23 cellular contexts compared by ENCODE assay signal in the genomic region with DNA sequence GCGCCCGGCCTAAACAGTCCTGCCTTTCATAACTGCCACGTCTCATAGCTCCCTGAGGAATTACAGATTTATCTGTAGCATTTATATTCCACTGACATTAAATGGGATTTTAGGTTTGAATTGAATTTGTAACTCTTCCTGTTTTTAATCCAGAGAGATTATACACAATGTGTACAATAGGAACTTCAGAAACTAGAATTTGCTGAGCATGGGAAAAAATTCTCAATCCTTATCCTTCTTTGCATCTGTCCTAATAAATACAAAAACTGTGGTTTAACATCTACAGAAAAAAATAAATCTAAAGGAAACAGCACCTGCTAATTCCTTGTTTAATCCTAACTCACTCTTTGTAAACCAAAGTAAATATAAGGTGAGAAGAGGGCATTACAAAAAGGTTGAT.
"Had no signal": no experiment of that assay in that cellular context is flagged by ENCODE, and none has a peak within 500 bp of the region (broad histone marks: within the 10 kb centered on the region; RNA-seq: fewer than 3 reads in every experiment).

No MANE protein-coding gene starts in this region.

- H3K9me3 Mint-ChIP-seq: activated B cell treated with CpG ODN at 0.5 μM for 24 hours; activated naive CD4-positive, alpha-beta T cell treated with anti-CD3 and anti-CD28 coated beads, Interleukin-2, amount 50 U/mL, for 72 hours; stimulated activated effector memory CD8-positive, alpha-beta T cell treated with anti-CD3 and anti-CD28 coated beads, Interleukin-12 subunit alpha, Interleukin-12 subunit beta, amount 100 ng/mL, for 72 hours had no signal

- H3K4me3 Mint-ChIP-seq: activated B cell treated with CpG ODN at 0.5 μM for 24 hours; stimulated activated effector memory CD8-positive, alpha-beta T cell treated with anti-CD3 and anti-CD28 coated beads, Interleukin-12 subunit alpha, Interleukin-12 subunit beta, amount 100 ng/mL, for 72 hours had no signal

- H3K9me3 ChIP-seq: lower lobe of right lung, stomach, suprapubic skin, tibial nerve had no signal

- ATAC-seq: activated naive CD4-positive, alpha-beta T cell treated with anti-CD3 and anti-CD28 coated beads, Interleukin-2, amount 50 U/mL, for 72 hours; foreskin keratinocyte; lower lobe of right lung; sciatic nerve; stimulated activated effector memory CD8-positive, alpha-beta T cell treated with anti-CD3 and anti-CD28 coated beads, Interleukin-12 subunit alpha, Interleukin-12 subunit beta, amount 100 ng/mL, for 72 hours had no signal

- H3K27ac Mint-ChIP-seq: activated B cell treated with CpG ODN at 0.5 μM for 24 hours; activated naive CD4-positive, alpha-beta T cell treated with anti-CD3 and anti-CD28 coated beads, Interleukin-2, amount 50 U/mL, for 72 hours; stimulated activated effector memory CD8-positive, alpha-beta T cell treated with anti-CD3 and anti-CD28 coated beads, Interleukin-12 subunit alpha, Interleukin-12 subunit beta, amount 100 ng/mL, for 72 hours had no signal

- H3K4me3 ChIP-seq: coronary artery, lower lobe of right lung, stomach, suprapubic skin, tibial nerve had no signal

- H3K27me3 ChIP-seq: foreskin keratinocyte, stomach, suprapubic skin, tibial nerve had no signal

- H3K27ac ChIP-seq: coronary artery, foreskin keratinocyte, lower lobe of right lung, stomach, suprapubic skin, tibial nerve had no signal

- FAIRE-seq: astrocyte, bronchial epithelial cell, kidney, small intestine, urothelium cell line had no signal

- DNase-seq: activated B cell treated with CpG ODN at 0.5 μM for 24 hours; activated CD4-positive, alpha-beta T cell treated with anti-CD3 and anti-CD28 coated beads for 4 hours; activated CD4-positive, alpha-beta T cell treated with anti-CD3 and anti-CD28 coated beads, Interleukin-2, amount 50 U/mL, for 48 hours; activated gamma-delta T cell; cerebellar nuclear complex; effector CD4-positive, alpha-beta T cell; erythroblast; foreskin keratinocyte; kidney; lower lobe of right lung; occipital lobe; small intestine; stimulated activated CD4-positive, alpha-beta T cell treated with anti-CD3 and anti-CD28 coated beads, Interleukin-2, amount 100 ng/mL, for 24 hours; stomach had no signal

- H3K27me3 Mint-ChIP-seq: activated B cell treated with CpG ODN at 0.5 μM for 24 hours had no signal
